ENCODE assay signal across 12 cellular contexts in genomic region chr2:181309161-181309560, GRCh38.
DNase-seq lines count a peak whose midpoint lies in the region; ATAC-seq lines count a peak whose summit lies in the region.
"Had no signal": no experiment of that assay in that cellular context is flagged by ENCODE, and none has a peak within 500 bp of the region (broad histone marks: within the 10 kb centered on the region; RNA-seq: fewer than 3 reads in every experiment).

No MANE protein-coding gene starts in this region.

- no peaks in the 10 kb centered on the region for H3K27me3 Mint-ChIP-seq in T-helper 2 cell treated with Interferon-gamma antibody and Interleukin-4, amounts not matched to agents 5 μg/mL and 100 μg/mL, for 36 hours (ENCODE audit: low read depth)
- H3K27me3 Mint-ChIP-seq in activated naive CD8-positive, alpha-beta T cell treated with anti-CD3 and anti-CD28 coated beads, Interleukin-2, amount 50 U/mL, for 24 hours, result no peaks in the 10 kb centered on the region

- no peaks in the 10 kb centered on the region for H3K36me3 Mint-ChIP-seq in T-helper 2 cell treated with Interferon-gamma antibody and Interleukin-4, amounts not matched to agents 5 μg/mL and 100 μg/mL, for 36 hours (ENCODE audit: low read depth)
- H3K36me3 Mint-ChIP-seq in activated naive CD8-positive, alpha-beta T cell treated with anti-CD3 and anti-CD28 coated beads, Interleukin-2, amount 50 U/mL, for 24 hours (ENCODE audit: low read depth), result no peaks in the 10 kb centered on the region
- H3K36me3 Mint-ChIP-seq in stimulated activated effector memory CD8-positive, alpha-beta T cell treated with anti-CD3 and anti-CD28 coated beads, Interleukin-12 subunit alpha, Interleukin-12 subunit beta, amount 100 ng/mL, for 72 hours, result peaks cover 6% of the 10 kb centered on the region

- H3K9me3 ChIP-seq in MG63, result no peaks in the 10 kb centered on the region

- H3K4me1 Mint-ChIP-seq in T-helper 2 cell treated with Interferon-gamma antibody and Interleukin-4, amounts not matched to agents 5 μg/mL and 100 μg/mL, for 36 hours (ENCODE audit: low read depth), result peaks cover 75% of the 10 kb centered on the region
- H3K4me1 Mint-ChIP-seq in activated naive CD8-positive, alpha-beta T cell treated with anti-CD3 and anti-CD28 coated beads, Interleukin-2, amount 50 U/mL, for 24 hours, result peaks cover 78% of the 10 kb centered on the region
- peaks cover 41% of the 10 kb centered on the region for H3K4me1 Mint-ChIP-seq in stimulated activated effector memory CD8-positive, alpha-beta T cell treated with anti-CD3 and anti-CD28 coated beads, Interleukin-12 subunit alpha, Interleukin-12 subunit beta, amount 100 ng/mL, for 72 hours

- DNase-seq in T-helper 2 cell treated with Interferon-gamma antibody and Interleukin-4, amounts not matched to agents 5 μg/mL and 100 μg/mL, for 36 hours (ENCODE audit: low spot score), result no peak
- no peak for DNase-seq in T-helper 2 cell
- DNase-seq in NOMO-1 treated with DMSO at 0.1 percent for 48 hours (lab: John Stamatoyannopoulos, UW; ENCODE audit: unreplicated experiment), result peak; percentile 89
- no peak for DNase-seq in activated naive CD8-positive, alpha-beta T cell treated with anti-CD3 and anti-CD28 coated beads, Interleukin-2, amount 50 U/mL, for 24 hours
- DNase-seq in stimulated activated effector memory CD8-positive, alpha-beta T cell treated with anti-CD3 and anti-CD28 coated beads, Interleukin-12 subunit alpha, Interleukin-12 subunit beta, amount 100 ng/mL, for 72 hours (ENCODE audit: low spot score in 2 of 2), result no peak
- no peak for DNase-seq in HT-29 (ENCODE audit: low spot score)
- no peak for DNase-seq in MG63
- DNase-seq: 8988T, H7, hypothalamus, NCI-H1105 treated with DMSO at 0.1 percent for 48 hours had no signal

- H3K27me3 ChIP-seq in MG63, result no peaks in the 10 kb centered on the region

- no peaks in the 10 kb centered on the region for H3K9me3 Mint-ChIP-seq in T-helper 2 cell treated with Interferon-gamma antibody and Interleukin-4, amounts not matched to agents 5 μg/mL and 100 μg/mL, for 36 hours
- no peaks in the 10 kb centered on the region for H3K9me3 Mint-ChIP-seq in activated naive CD8-positive, alpha-beta T cell treated with anti-CD3 and anti-CD28 coated beads, Interleukin-2, amount 50 U/mL, for 24 hours
- H3K9me3 Mint-ChIP-seq in stimulated activated effector memory CD8-positive, alpha-beta T cell treated with anti-CD3 and anti-CD28 coated beads, Interleukin-12 subunit alpha, Interleukin-12 subunit beta, amount 100 ng/mL, for 72 hours, result no peaks in the 10 kb centered on the region

- H3K4me3 ChIP-seq in MG63, result no peak overlapping the region

- H3K36me3 ChIP-seq in MG63, result no peaks in the 10 kb centered on the region

- no peak for ATAC-seq in activated naive CD8-positive, alpha-beta T cell treated with anti-CD3 and anti-CD28 coated beads, Interleukin-2, amount 50 U/mL, for 24 hours
- no peak for ATAC-seq in stimulated activated effector memory CD8-positive, alpha-beta T cell treated with anti-CD3 and anti-CD28 coated beads, Interleukin-12 subunit alpha, Interleukin-12 subunit beta, amount 100 ng/mL, for 72 hours
- no peak for ATAC-seq in HG02763 (IDR thresholded peaks at IDR 0.05; ENCODE audit: unreplicated experiment)

- peak overlapping the region; percentile 85 for H3K27ac Mint-ChIP-seq in T-helper 2 cell treated with Interferon-gamma antibody and Interleukin-4, amounts not matched to agents 5 μg/mL and 100 μg/mL, for 36 hours
- H3K27ac Mint-ChIP-seq in activated naive CD8-positive, alpha-beta T cell treated with anti-CD3 and anti-CD28 coated beads, Interleukin-2, amount 50 U/mL, for 24 hours, result peak overlapping the region; percentile 93
- H3K27ac Mint-ChIP-seq in stimulated activated effector memory CD8-positive, alpha-beta T cell treated with anti-CD3 and anti-CD28 coated beads, Interleukin-12 subunit alpha, Interleukin-12 subunit beta, amount 100 ng/mL, for 72 hours, result peak overlapping the region; percentile 92

- H3K4me3 Mint-ChIP-seq in T-helper 2 cell treated with Interferon-gamma antibody and Interleukin-4, amounts not matched to agents 5 μg/mL and 100 μg/mL, for 36 hours, result peak overlapping the region; percentile 86
- H3K4me3 Mint-ChIP-seq in activated naive CD8-positive, alpha-beta T cell treated with anti-CD3 and anti-CD28 coated beads, Interleukin-2, amount 50 U/mL, for 24 hours, result peak overlapping the region; percentile 81
- peak overlapping the region; percentile 66 for H3K4me3 Mint-ChIP-seq in stimulated activated effector memory CD8-positive, alpha-beta T cell treated with anti-CD3 and anti-CD28 coated beads, Interleukin-12 subunit alpha, Interleukin-12 subunit beta, amount 100 ng/mL, for 72 hours
